In the genomic region with DNA sequence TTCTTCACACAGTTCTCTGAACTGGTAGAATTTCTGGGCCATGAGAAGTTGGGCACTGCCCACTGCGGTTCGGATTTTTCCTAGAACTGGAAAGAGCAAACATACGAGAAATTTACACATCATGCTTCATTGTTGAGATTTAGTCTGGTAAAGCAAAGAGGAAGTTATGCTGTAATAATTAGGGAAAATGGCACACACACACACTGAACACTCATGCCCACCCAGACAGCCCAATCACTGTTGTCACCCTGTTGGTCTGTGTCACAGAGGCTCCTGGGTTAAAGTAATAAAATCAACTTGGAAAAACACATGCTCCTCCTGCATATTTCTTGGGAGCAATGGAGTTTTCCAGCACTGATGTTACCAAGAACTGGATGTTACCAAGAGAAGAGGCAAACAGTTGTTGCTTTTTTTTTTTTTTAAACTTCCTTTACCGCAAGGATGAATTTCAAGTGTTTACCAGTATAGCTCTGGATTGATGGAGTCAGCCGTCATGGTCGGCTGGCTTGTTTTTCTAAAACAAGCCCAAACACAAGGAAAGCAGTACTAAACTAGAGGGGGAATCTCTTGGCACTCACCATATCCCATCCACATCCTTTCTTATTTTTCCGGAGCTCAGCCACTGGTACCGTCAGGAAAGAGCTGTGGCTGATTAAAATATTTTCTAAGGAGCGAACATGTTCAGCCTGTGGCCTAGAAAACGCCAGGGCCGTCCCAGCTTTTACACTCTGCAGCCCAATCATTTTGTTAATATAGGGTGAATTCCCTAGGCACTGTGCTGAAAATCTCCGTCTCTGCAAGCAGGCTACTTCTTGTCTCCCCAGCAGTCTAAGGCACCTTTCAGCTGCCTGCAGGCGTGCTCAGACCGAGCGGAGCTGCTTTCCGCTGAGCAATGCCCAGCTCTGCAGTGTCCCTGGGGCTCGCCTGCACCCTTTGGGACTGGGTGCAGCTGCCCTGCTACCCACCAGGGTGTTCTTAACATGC, we compare ENCODE assay signal across 12 cellular contexts. TPM values are rescaled to one million over a fixed set of nuclear protein-coding genes. Genes with fewer than 3 reads are reported as not detected.
A peak's percentile ranks its signal among the peaks of the same experiment; 100 is the strongest.
DNase-seq lines count a peak whose midpoint lies in the region; ATAC-seq, FAIRE-seq and TF ChIP-seq lines count a peak whose summit lies in the region.
"Had no signal": no experiment of that assay in that cellular context is flagged by ENCODE, and none has a peak within 500 bp of the region (broad histone marks: within the 10 kb centered on the region; RNA-seq: fewer than 3 reads in every experiment).

No MANE protein-coding gene starts in this region.

- H3K4me3 ChIP-seq in SJSA1 (no peak overlapping the region), ascending aorta (no peak overlapping the region)
- H3K4me3 ChIP-seq: thoracic aorta had no signal

- H3K4me1 Mint-ChIP-seq in activated CD8-positive, alpha-beta memory T cell treated with anti-CD3 and anti-CD28 coated beads, Interleukin-2, amount 10 ng/mL, durations not matched to agents 7 days and 5 days, result peaks cover 11% of the 10 kb centered on the region

- H3K27me3 ChIP-seq in SJSA1 (replicated peaks) (no peaks in the 10 kb centered on the region), ascending aorta (no peaks in the 10 kb centered on the region)

- peaks cover 4% of the 10 kb centered on the region for H3K27me3 Mint-ChIP-seq in activated CD8-positive, alpha-beta memory T cell treated with anti-CD3 and anti-CD28 coated beads, Interleukin-2, amount 10 ng/mL, durations not matched to agents 7 days and 5 days

- peaks cover 3% of the 10 kb centered on the region for H3K9me3 Mint-ChIP-seq in activated CD8-positive, alpha-beta memory T cell treated with anti-CD3 and anti-CD28 coated beads, Interleukin-2, amount 10 ng/mL, durations not matched to agents 7 days and 5 days (ENCODE audit: low read depth)

- H3K4me1 ChIP-seq in SJSA1 (replicated peaks), result peaks cover 32% of the 10 kb centered on the region
- no peaks in the 10 kb centered on the region for H3K4me1 ChIP-seq in ascending aorta

- DNase-seq in activated CD8-positive, alpha-beta memory T cell treated with anti-CD3 and anti-CD28 coated beads, Interleukin-2, amount 10 ng/mL, durations not matched to agents 7 days and 5 days, result peak; percentile 23
- no peak for DNase-seq in activated CD8-positive, alpha-beta memory T cell treated with anti-CD3 and anti-CD28 coated beads, Interleukin-2, amount 50 U/mL, for 48 hours
- DNase-seq in SJSA1 (ENCODE audit: low read depth in 1 of 2, low spot score in 2 of 2), result peak in 1 of 2 experiments; percentile 27
- DNase-seq in kidney tubule cell (ENCODE audit: low spot score), result peak; percentile 63
- DNase-seq in urothelium cell line (ENCODE audit: low spot score), result no peak
- no peak for DNase-seq in RPMI8226
- DNase-seq in ascending aorta (ENCODE audit: low spot score in 2 of 2), result no peak
- no peak for DNase-seq in D721Med (ENCODE audit: insufficient read length, low spot score)
- DNase-seq: activated CD4-positive, alpha-beta T cell treated with anti-CD3 and anti-CD28 coated beads for 48 hours; activated naive CD4-positive, alpha-beta T cell treated with anti-CD3 and anti-CD28 coated beads, Interleukin-2, amount 50 U/mL, for 16 hours; mammary epithelial cell had no signal

- TF ChIP-seq CTCF in ascending aorta (IDR thresholded peaks at IDR 0.05) (no peak), D721Med (IDR thresholded peaks at IDR 0.05; ENCODE audit: insufficient read depth, missing control alignments) (no peak)

- H3K9me3 ChIP-seq in SJSA1 (replicated peaks) (no peaks in the 10 kb centered on the region), ascending aorta (no peaks in the 10 kb centered on the region)
- H3K9me3 ChIP-seq: thoracic aorta had no signal

- intact Hi-C loops in ascending aorta (cut with DNase I), result no loop called here

- no peak overlapping the region for H3K27ac Mint-ChIP-seq in activated CD8-positive, alpha-beta memory T cell treated with anti-CD3 and anti-CD28 coated beads, Interleukin-2, amount 10 ng/mL, durations not matched to agents 7 days and 5 days

- H3K36me3 Mint-ChIP-seq in activated CD8-positive, alpha-beta memory T cell treated with anti-CD3 and anti-CD28 coated beads, Interleukin-2, amount 10 ng/mL, durations not matched to agents 7 days and 5 days, result no peaks in the 10 kb centered on the region

- CTCF ChIA-PET in activated CD8-positive, alpha-beta memory T cell treated with anti-CD3 and anti-CD28 coated beads, Interleukin-2, amount 10 ng/mL, durations not matched to agents 7 days and 5 days (lab: Charles Lee), result no interaction called here

- H3K36me3 ChIP-seq in SJSA1 (no peaks in the 10 kb centered on the region), ascending aorta (no peaks in the 10 kb centered on the region)
- H3K36me3 ChIP-seq: thoracic aorta had no signal

- peak; percentile 92 for FAIRE-seq in urothelium cell line (lab: Jason Lieb, UNC)
- FAIRE-seq in D721Med (lab: Jason Lieb, UNC), result no peak

- no peak for ATAC-seq in activated CD8-positive, alpha-beta memory T cell treated with anti-CD3 and anti-CD28 coated beads, Interleukin-2, amount 10 ng/mL, durations not matched to agents 7 days and 5 days

- H3K4me3 Mint-ChIP-seq in activated CD8-positive, alpha-beta memory T cell treated with anti-CD3 and anti-CD28 coated beads, Interleukin-2, amount 10 ng/mL, durations not matched to agents 7 days and 5 days, result no peak overlapping the region

- H3K27ac ChIP-seq in SJSA1 (peak overlapping the region; percentile 14; the same call in 1 of the 2 replicates), ascending aorta (no peak overlapping the region)
- H3K27ac ChIP-seq: thoracic aorta had no signal

RNA-seq across cellular contexts. Expression of gene TGIF1, which starts 58.9 kb away (rescaled TPM):
- 10 to 100 TPM in 1 of 2 experiments, 1 to 10 TPM in 1; 9.7 to 19.0 TPM for total RNA-seq in activated CD8-positive, alpha-beta memory T cell treated with anti-CD3 and anti-CD28 coated beads, Interleukin-2, amount 10 ng/mL, durations not matched to agents 7 days and 5 days
- 37.5 and 41.9 TPM in 2 replicates for total RNA-seq in SJSA1 (2014; rRNA removed; shearing (Covaris generic))
- total RNA-seq in ascending aorta, result 39.7 TPM

Comparison
In these comparisons a context has a peak if more than half of its experiments do, and no peak if none do; other contexts are left out.
1. DNase-seq: peak in activated CD8-positive, alpha-beta memory T cell treated with anti-CD3 and anti-CD28 coated beads, Interleukin-2, amount 10 ng/mL, durations not matched to agents 7 days and 5 days (single experiment) and kidney tubule cell (single experiment); none in activated CD8-positive, alpha-beta memory T cell treated with anti-CD3 and anti-CD28 coated beads, Interleukin-2, amount 50 U/mL, for 48 hours (single experiment), urothelium cell line (single experiment), RPMI8226 (single experiment), ascending aorta (0 of 2) and D721Med (single experiment).